19 cellular contexts compared by ENCODE assay signal in genomic region chr2:112301171-112301584, GRCh38. TPM values are rescaled to one million over a fixed set of nuclear protein-coding genes. Genes with fewer than 3 reads are reported as not detected.
DNase-seq lines count a peak whose midpoint lies in the region; ATAC-seq lines count a peak whose summit lies in the region.
"Had no signal": no experiment of that assay in that cellular context is flagged by ENCODE, and none has a peak within 500 bp of the region (broad histone marks: within the 10 kb centered on the region; RNA-seq: fewer than 3 reads in every experiment).

No MANE protein-coding gene starts in this region.

- peaks cover 26% of the 10 kb centered on the region for H3K36me3 Mint-ChIP-seq in memory B cell
- peaks cover 29% of the 10 kb centered on the region for H3K36me3 Mint-ChIP-seq in activated CD4-positive, alpha-beta T cell treated with anti-CD3 and anti-CD28 coated beads, Interleukin-2, amount 10 ng/mL, durations not matched to agents 7 days and 5 days (ENCODE audit: low read depth)

- DNase-seq in AG08395 (ENCODE audit: low spot score): peak; percentile 4
- peak; percentile 99 for DNase-seq in HS-27A (ENCODE audit: low read depth)
- DNase-seq in astrocyte of the hippocampus (ENCODE audit: low read depth, low spot score): peak; percentile 64
- DNase-seq in memory B cell (ENCODE audit: low spot score in 2 of 2): no peak
- DNase-seq in NCI-H526 (lab: John Stamatoyannopoulos, UW): no peak
- DNase-seq in SIG-M5 treated with dmso at 0.1 percent for 504 hours (lab: John Stamatoyannopoulos, UW; ENCODE audit: unreplicated experiment): no peak
- no peak for DNase-seq in activated CD4-positive, alpha-beta T cell treated with anti-CD3 and anti-CD28 coated beads, Interleukin-2, amount 10 ng/mL, durations not matched to agents 7 days and 5 days
- DNase-seq: activated CD4-positive, alpha-beta T cell treated with anti-CD3 and anti-CD28 coated beads, Interleukin-2, amount 50 U/mL, for 1 hour; activated T-cell treated with anti-CD3 and anti-CD28 coated beads for 4 hours; Calu3; foreskin melanocyte; lower lobe of right lung; natural killer cell; NCI-H187; psoas muscle; stomach had no signal

- ATAC-seq in memory B cell (ENCODE audit: low read depth): no peak
- no peak for ATAC-seq in HG03432 (IDR thresholded peaks at IDR 0.05; ENCODE audit: unreplicated experiment)
- ATAC-seq: activated naive CD4-positive, alpha-beta T cell treated with anti-CD3 and anti-CD28 coated beads, Interleukin-2, amount 50 U/mL, for 72 hours; lower lobe of right lung; natural killer cell; psoas muscle had no signal

- POLR2A ChIA-PET in activated CD4-positive, alpha-beta T cell treated with anti-CD3 and anti-CD28 coated beads, Interleukin-2, amount 10 ng/mL, durations not matched to agents 7 days and 5 days (lab: Charles Lee): no interaction called here

- peak overlapping the region; percentile 46 for H3K27ac Mint-ChIP-seq in memory B cell
- no peak overlapping the region for H3K27ac Mint-ChIP-seq in activated CD4-positive, alpha-beta T cell treated with anti-CD3 and anti-CD28 coated beads, Interleukin-2, amount 10 ng/mL, durations not matched to agents 7 days and 5 days
- H3K27ac Mint-ChIP-seq: natural killer cell had no signal

- H3K9me3 Mint-ChIP-seq in memory B cell: peaks cover 2% of the 10 kb centered on the region
- H3K9me3 Mint-ChIP-seq in activated CD4-positive, alpha-beta T cell treated with anti-CD3 and anti-CD28 coated beads, Interleukin-2, amount 10 ng/mL, durations not matched to agents 7 days and 5 days: no peaks in the 10 kb centered on the region
- H3K9me3 Mint-ChIP-seq: activated naive CD4-positive, alpha-beta T cell treated with anti-CD3 and anti-CD28 coated beads, Interleukin-2, amount 50 U/mL, for 72 hours; central memory CD8-positive, alpha-beta T cell; natural killer cell had no signal

- H3K4me3 Mint-ChIP-seq in memory B cell: no peak overlapping the region
- H3K4me3 Mint-ChIP-seq in activated CD4-positive, alpha-beta T cell treated with anti-CD3 and anti-CD28 coated beads, Interleukin-2, amount 10 ng/mL, durations not matched to agents 7 days and 5 days: no peak overlapping the region
- H3K4me3 Mint-ChIP-seq: central memory CD8-positive, alpha-beta T cell; natural killer cell had no signal

- H3K27me3 Mint-ChIP-seq in memory B cell: no peaks in the 10 kb centered on the region
- no peaks in the 10 kb centered on the region for H3K27me3 Mint-ChIP-seq in activated CD4-positive, alpha-beta T cell treated with anti-CD3 and anti-CD28 coated beads, Interleukin-2, amount 10 ng/mL, durations not matched to agents 7 days and 5 days
- H3K27me3 Mint-ChIP-seq: central memory CD8-positive, alpha-beta T cell had no signal

- peaks cover 4% of the 10 kb centered on the region for H3K4me1 Mint-ChIP-seq in memory B cell
- peaks cover 7% of the 10 kb centered on the region for H3K4me1 Mint-ChIP-seq in activated CD4-positive, alpha-beta T cell treated with anti-CD3 and anti-CD28 coated beads, Interleukin-2, amount 10 ng/mL, durations not matched to agents 7 days and 5 days

- CTCF ChIA-PET in activated CD4-positive, alpha-beta T cell treated with anti-CD3 and anti-CD28 coated beads, Interleukin-2, amount 10 ng/mL, durations not matched to agents 7 days and 5 days (lab: Charles Lee): no interaction called here

RNA-seq across cellular contexts. Expression of gene ZC3H6, which starts 25.8 kb away (rescaled TPM):
- total RNA-seq in activated CD4-positive, alpha-beta T cell treated with anti-CD3 and anti-CD28 coated beads, Interleukin-2, amount 10 ng/mL, durations not matched to agents 7 days and 5 days: 10 to 100 TPM; 14.0 to 14.8 TPM

RNA-seq across cellular contexts. Expression of gene ZC3H8, which starts 46.3 kb away (rescaled TPM):
- total RNA-seq in activated CD4-positive, alpha-beta T cell treated with anti-CD3 and anti-CD28 coated beads, Interleukin-2, amount 10 ng/mL, durations not matched to agents 7 days and 5 days: 10 to 100 TPM; 18.0 to 19.3 TPM

Comparison
In these comparisons a context has a peak if more than half of its experiments do, and no peak if none do; other contexts are left out.
1. DNase-seq: peak in AG08395 (single experiment), HS-27A (single experiment) and astrocyte of the hippocampus (single experiment); none in memory B cell (0 of 2), NCI-H526 (0 of 2), SIG-M5 treated with dmso at 0.1 percent for 504 hours (single experiment) and activated CD4-positive, alpha-beta T cell treated with anti-CD3 and anti-CD28 coated beads, Interleukin-2, amount 10 ng/mL, durations not matched to agents 7 days and 5 days (single experiment).